In the genomic region with DNA sequence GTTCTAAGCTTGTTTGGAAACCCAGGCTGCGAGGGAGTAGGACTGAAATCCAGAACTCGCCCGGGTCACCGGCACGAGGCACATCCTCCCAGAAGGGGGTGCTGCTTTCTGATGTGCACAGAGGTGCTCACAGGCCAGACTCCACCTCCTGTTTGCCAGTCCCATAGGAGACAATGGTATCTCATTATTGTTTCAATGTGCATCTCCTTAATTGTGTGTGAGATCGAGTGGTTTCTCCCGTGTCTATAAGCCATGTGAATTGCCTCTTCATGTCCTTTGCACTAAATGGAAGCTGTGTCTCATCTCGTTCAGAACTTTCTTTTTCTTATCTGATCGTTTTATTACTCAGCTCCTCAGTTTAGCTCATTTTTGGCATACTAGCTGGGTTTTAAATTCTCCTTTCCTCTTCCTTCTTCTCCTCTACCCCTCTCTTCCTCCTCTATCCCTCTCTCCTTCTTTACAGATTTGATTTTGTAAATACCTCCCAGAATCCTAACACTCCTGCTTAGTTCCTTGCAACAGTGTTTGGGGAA, we compare ENCODE assay signal across 8 cellular contexts. TPM values are rescaled to one million over a fixed set of nuclear protein-coding genes. Genes with fewer than 3 reads are reported as not detected.
A peak's percentile ranks its signal among the peaks of the same experiment; 100 is the strongest.
DNase-seq lines count a peak whose midpoint lies in the region; ATAC-seq, FAIRE-seq and TF ChIP-seq lines count a peak whose summit lies in the region.

No MANE protein-coding gene starts in this region.

- WGBS in A549 (ENCODE audit: missing lambda C conversion rate): 2% methylated on average over 9 of the region's 9 CpGs
- WGBS in adrenal gland, 4 donors: 5 to 9% (median 8%) methylated on average over 9 of the region's 9 CpGs

- H3K36me3 Mint-ChIP-seq in T-helper 17 cell (ENCODE audit: low read depth): no peaks in the 10 kb centered on the region

- peak overlapping the region; percentile 64 for H3K4me3 Mint-ChIP-seq in T-helper 17 cell

- DNase-seq in A549 (ENCODE audit: low read depth in 1 of 2, low spot score in 1 of 2) (peak; percentile 55 to 60), GM18507 (ENCODE audit: extremely low spot score, insufficient read length, low read depth) (peak; percentile 53), HuH-7 (ENCODE audit: low spot score) (peak; percentile 43), T-helper 17 cell (peak; percentile 38 to 63 (median 40)), adrenal gland (peak; percentile 18 to 64 (median 34)), iPS-NIHi11 (ENCODE audit: low spot score) (peak; percentile 74), NCI-H187 treated with DMSO at 0.1 percent for 48 hours (lab: John Stamatoyannopoulos, UW) (no peak)
- DNase-seq in stimulated activated CD4-positive, alpha-beta T cell treated with anti-CD3 and anti-CD28 coated beads, Interleukin-1b, Interleukin-23, amount 100 ng/mL, for 48 hours: peak; percentile 65

- H3K27ac ChIP-seq in A549 (no peak overlapping the region), adrenal gland (no peak overlapping the region)

- peaks cover 15% of the 10 kb centered on the region for H3K4me1 Mint-ChIP-seq in T-helper 17 cell

- no peak for TF ChIP-seq EP300 in A549 (IDR thresholded peaks at IDR 0.05)

- no peak overlapping the region for H3K27ac Mint-ChIP-seq in T-helper 17 cell

- H3K9me3 ChIP-seq in A549: no peaks in the 10 kb centered on the region
- H3K9me3 ChIP-seq in T-helper 17 cell (ENCODE audit: control insufficient read depth, low read length, poor library complexity, severe bottlenecking): no peaks in the 10 kb centered on the region
- H3K9me3 ChIP-seq in adrenal gland (replicated peaks in 1 of 3): no peaks in the 10 kb centered on the region

- POLR2A ChIA-PET in A549 (lab: Yijun Ruan, JAX): no interaction called here

- peaks cover 6% of the 10 kb centered on the region for H3K27me3 ChIP-seq in adrenal gland

- no peak for FAIRE-seq in A549 (lab: Jason Lieb, UNC)
- FAIRE-seq in GM18507 (lab: Jason Lieb, UNC): peak; percentile 93

- CTCF ChIA-PET in A549 (lab: Yijun Ruan, JAX): interaction anchor here (0.6 to 7.2 kb wide), 31 partner anchors 8 to 704 kb away, joined by 3 to 116 read pairs (median 4); no protein-coding TSS in a partner anchor

- no peaks in the 10 kb centered on the region for H3K36me3 ChIP-seq in adrenal gland (replicated peaks in 1 of 2)

- TF ChIP-seq POLR2A in A549 (IDR thresholded peaks at IDR 0.05; ENCODE audit: low read length): no peak
- TF ChIP-seq POLR2A in adrenal gland (IDR thresholded peaks at IDR 0.05): no peak

- no peaks in the 10 kb centered on the region for H3K27me3 Mint-ChIP-seq in T-helper 17 cell

- peak overlapping the region; percentile 57 for H3K4me2 ChIP-seq in A549

- H3K4me3 ChIP-seq in A549 (no peak overlapping the region), adrenal gland (no peak overlapping the region)

- TF ChIP-seq RAD21 in A549 (conservative IDR thresholded peaks at IDR 0.05 in 1 of 2, IDR thresholded peaks at IDR 0.05 in 1 of 2): peak; percentile 55 to 62

- TF ChIP-seq CTCF in A549 (IDR thresholded peaks at IDR 0.05) (peak; percentile 52), adrenal gland (IDR thresholded peaks at IDR 0.05) (peak in 4 of 6 experiments; percentile 24 to 40 (median 32))

- intact Hi-C loops in adrenal gland (cut with DNase I): loop anchor here (10.0 kb wide), 2 partner anchors 201 to 211 kb away; no protein-coding TSS in a partner anchor

- H3K4me1 ChIP-seq in A549 (0 out of 3 replicates have a peak, but pooled peaks cover 5% of the 10 kb centered on the region), adrenal gland (replicated peaks in 1 of 2) (no peaks in the 10 kb centered on the region)

- peak; percentile 91 to 95 for ATAC-seq in A549
- peak; percentile 95 for ATAC-seq in T-helper 17 cell

TF ChIP-seq in A549, 52 proteins besides CTCF, POLR2A, EP300 and RAD21:
- TF ChIP-seq EHF (CRISPR knock-in tag; IDR thresholded peaks at IDR 0.05) (no peak), SMC3 (IDR thresholded peaks at IDR 0.05) (peak; percentile 52; the same call in 2 of the 3 replicates), JUNB (IDR thresholded peaks at IDR 0.05) (no peak), RNF2 (IDR thresholded peaks at IDR 0.05; ENCODE audit: borderline replicate concordance, low read depth) (no peak), CBX8 (IDR thresholded peaks at IDR 0.05) (no peak), SREBF2 (IDR thresholded peaks at IDR 0.05) (no peak), CEBPB (IDR thresholded peaks at IDR 0.05) (no peak), TFCP2L1 (CRISPR knock-in tag; IDR thresholded peaks at IDR 0.05) (no peak)
- TF ChIP-seq, protein P1, sequence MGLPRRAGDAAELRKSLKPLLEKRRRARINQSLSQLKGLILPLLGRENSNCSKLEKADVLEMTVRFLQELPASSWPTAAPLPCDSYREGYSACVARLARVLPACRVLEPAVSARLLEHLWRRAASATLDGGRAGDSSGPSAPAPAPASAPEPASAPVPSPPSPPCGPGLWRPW (IDR thresholded peaks at IDR 0.05): no peak
- TF ChIP-seq, protein P2, sequence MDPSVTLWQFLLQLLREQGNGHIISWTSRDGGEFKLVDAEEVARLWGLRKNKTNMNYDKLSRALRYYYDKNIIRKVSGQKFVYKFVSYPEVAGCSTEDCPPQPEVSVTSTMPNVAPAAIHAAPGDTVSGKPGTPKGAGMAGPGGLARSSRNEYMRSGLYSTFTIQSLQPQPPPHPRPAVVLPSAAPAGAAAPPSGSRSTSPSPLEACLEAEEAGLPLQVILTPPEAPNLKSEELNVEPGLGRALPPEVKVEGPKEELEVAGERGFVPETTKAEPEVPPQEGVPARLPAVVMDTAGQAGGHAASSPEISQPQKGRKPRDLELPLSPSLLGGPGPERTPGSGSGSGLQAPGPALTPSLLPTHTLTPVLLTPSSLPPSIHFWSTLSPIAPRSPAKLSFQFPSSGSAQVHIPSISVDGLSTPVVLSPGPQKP (IDR thresholded peaks at IDR 0.05; ENCODE audit: low read depth, low read length): no peak
- TF ChIP-seq, protein P3, sequence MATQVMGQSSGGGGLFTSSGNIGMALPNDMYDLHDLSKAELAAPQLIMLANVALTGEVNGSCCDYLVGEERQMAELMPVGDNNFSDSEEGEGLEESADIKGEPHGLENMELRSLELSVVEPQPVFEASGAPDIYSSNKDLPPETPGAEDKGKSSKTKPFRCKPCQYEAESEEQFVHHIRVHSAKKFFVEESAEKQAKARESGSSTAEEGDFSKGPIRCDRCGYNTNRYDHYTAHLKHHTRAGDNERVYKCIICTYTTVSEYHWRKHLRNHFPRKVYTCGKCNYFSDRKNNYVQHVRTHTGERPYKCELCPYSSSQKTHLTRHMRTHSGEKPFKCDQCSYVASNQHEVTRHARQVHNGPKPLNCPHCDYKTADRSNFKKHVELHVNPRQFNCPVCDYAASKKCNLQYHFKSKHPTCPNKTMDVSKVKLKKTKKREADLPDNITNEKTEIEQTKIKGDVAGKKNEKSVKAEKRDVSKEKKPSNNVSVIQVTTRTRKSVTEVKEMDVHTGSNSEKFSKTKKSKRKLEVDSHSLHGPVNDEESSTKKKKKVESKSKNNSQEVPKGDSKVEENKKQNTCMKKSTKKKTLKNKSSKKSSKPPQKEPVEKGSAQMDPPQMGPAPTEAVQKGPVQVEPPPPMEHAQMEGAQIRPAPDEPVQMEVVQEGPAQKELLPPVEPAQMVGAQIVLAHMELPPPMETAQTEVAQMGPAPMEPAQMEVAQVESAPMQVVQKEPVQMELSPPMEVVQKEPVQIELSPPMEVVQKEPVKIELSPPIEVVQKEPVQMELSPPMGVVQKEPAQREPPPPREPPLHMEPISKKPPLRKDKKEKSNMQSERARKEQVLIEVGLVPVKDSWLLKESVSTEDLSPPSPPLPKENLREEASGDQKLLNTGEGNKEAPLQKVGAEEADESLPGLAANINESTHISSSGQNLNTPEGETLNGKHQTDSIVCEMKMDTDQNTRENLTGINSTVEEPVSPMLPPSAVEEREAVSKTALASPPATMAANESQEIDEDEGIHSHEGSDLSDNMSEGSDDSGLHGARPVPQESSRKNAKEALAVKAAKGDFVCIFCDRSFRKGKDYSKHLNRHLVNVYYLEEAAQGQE (IDR thresholded peaks at IDR 0.05): no peak
- TF ChIP-seq, protein P4, sequence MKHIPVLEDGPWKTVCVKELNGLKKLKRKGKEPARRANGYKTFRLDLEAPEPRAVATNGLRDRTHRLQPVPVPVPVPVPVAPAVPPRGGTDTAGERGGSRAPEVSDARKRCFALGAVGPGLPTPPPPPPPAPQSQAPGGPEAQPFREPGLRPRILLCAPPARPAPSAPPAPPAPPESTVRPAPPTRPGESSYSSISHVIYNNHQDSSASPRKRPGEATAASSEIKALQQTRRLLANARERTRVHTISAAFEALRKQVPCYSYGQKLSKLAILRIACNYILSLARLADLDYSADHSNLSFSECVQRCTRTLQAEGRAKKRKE (CRISPR knock-in tag; IDR thresholded peaks at IDR 0.05; ENCODE audit: low read depth): no peak
- TF ChIP-seq, protein P5, sequence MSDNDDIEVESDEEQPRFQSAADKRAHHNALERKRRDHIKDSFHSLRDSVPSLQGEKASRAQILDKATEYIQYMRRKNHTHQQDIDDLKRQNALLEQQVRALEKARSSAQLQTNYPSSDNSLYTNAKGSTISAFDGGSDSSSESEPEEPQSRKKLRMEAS (IDR thresholded peaks at IDR 0.05): 0 out of 2 replicates have a peak, but pooled peaks have one; percentile 21

RNA-seq across cellular contexts. Expression of a gene that starts 32.1 kb away (rescaled TPM):
- polyA plus RNA-seq in A549 (2011; rRNA removed): 0.22 and 0.29 TPM in 2 replicates
- polyA plus RNA-seq in A549 (2012; cell fraction: cytosol; rRNA removed): 0.28 and 0.41 TPM in 2 replicates
- polyA plus RNA-seq in A549 (2012; cell fraction: nucleus; rRNA removed): 0.13 and 0.35 TPM in 2 replicates
- 0.01 to 0.13 TPM (median 0.09 TPM) in 3 replicates for polyA plus RNA-seq in A549 (2017; fragmentation: RNase III; extraction: RNeasy Plus Mini Kit Qiagen cat#74134 plus additional on column Dnase treatment)
- 0.74 and 3.0 TPM in 2 replicates for polyA minus RNA-seq in A549 (2011; rRNA and poly(A)+ RNA removed)
- 100 to 1,000 TPM; 122 to 137 TPM for total RNA-seq in T-helper 17 cell
- 1 to 10 TPM in 7 of 8 donors, under 1 TPM in 1; 0.72 to 8.0 (median 4.8) TPM for total RNA-seq in adrenal gland
- polyA plus RNA-seq in adrenal gland: 1 to 10 TPM in 2 of 3 donors, under 1 TPM in 1; 0.54 to 1.7 (median 1.5) TPM

RNA-seq across cellular contexts. Expression of a gene that starts 48.8 kb away (rescaled TPM):
- polyA plus RNA-seq in A549 (2011; rRNA removed) (not detected in 2 replicates), A549 (2017; fragmentation: RNase III; extraction: RNeasy Plus Mini Kit Qiagen cat#74134 plus additional on column Dnase treatment) (not detected in 3 replicates), adrenal gland (under 1 TPM in 2 of 3 donors, not detected in 1; 0.07 to 0.16 TPM)
- polyA plus RNA-seq in A549 (2012; cell fraction: cytosol; rRNA removed): 0.01 TPM in 1 of 2 replicates, not detected in the other
- not detected in 2 replicates for polyA plus RNA-seq in A549 (2012; cell fraction: nucleus; rRNA removed)
- not detected in 2 replicates for polyA minus RNA-seq in A549 (2011; rRNA and poly(A)+ RNA removed)
- total RNA-seq in T-helper 17 cell (not detected), adrenal gland (under 1 TPM in 1 of 8 donors, not detected in 7; 0.07 TPM)

Comparison
In these comparisons a context has a peak if more than half of its experiments do, and no peak if none do; other contexts are left out.
1. RNA of a gene that starts 32.1 kb away (total RNA-seq): 122 to 137 TPM in T-helper 17 cell; 0.72 to 8.0 TPM in adrenal gland; every median in the first group is over 10 times any median in the second.